8 cellular contexts compared by ENCODE assay signal in genomic region chr15:94229591-94230365, GRCh38. TPM values are rescaled to one million over a fixed set of nuclear protein-coding genes. Genes with fewer than 3 reads are reported as not detected.
DNase-seq lines count a peak whose midpoint lies in the region; ATAC-seq and TF ChIP-seq lines count a peak whose summit lies in the region.

No MANE protein-coding gene starts in this region.

- H3K27ac ChIP-seq in DOHH2 (ENCODE audit: low read depth, low read length): no peak overlapping the region

- no peak for TF ChIP-seq CTCF in DOHH2 (IDR thresholded peaks at IDR 0.05; ENCODE audit: low read depth, low read length, poor library complexity, severe bottlenecking)

- POLR2A ChIA-PET in naive thymus-derived CD8-positive, alpha-beta T cell (lab: Charles Lee): no interaction called here

- peak overlapping the region; percentile 96 for H3K4me2 ChIP-seq in DOHH2 (ENCODE audit: low read length)

- H3K4me3 Mint-ChIP-seq in IgD-negative memory B cell: peak overlapping the region; percentile 58 to 96 (median 94)
- H3K4me3 Mint-ChIP-seq in naive thymus-derived CD8-positive, alpha-beta T cell: peak overlapping the region; percentile 81 to 97 (median 94)

- H3K4me1 ChIP-seq in DOHH2 (ENCODE audit: control insufficient read depth, low read length): peaks cover 65% of the 10 kb centered on the region

- H3K4me3 ChIP-seq in DOHH2 (ENCODE audit: low read length): peak overlapping the region; percentile 98

- H4K20me1 ChIP-seq in DOHH2 (ENCODE audit: control insufficient read depth, insufficient read depth, low read depth, low read length): peaks cover 10% of the 10 kb centered on the region

- H3K27ac Mint-ChIP-seq in IgD-negative memory B cell: peak overlapping the region; percentile 63 to 84 (median 68)
- H3K27ac Mint-ChIP-seq in naive thymus-derived CD8-positive, alpha-beta T cell: peak overlapping the region; percentile 33 to 95 (median 84)

- H3K27me3 Mint-ChIP-seq in IgD-negative memory B cell: no peaks in the 10 kb centered on the region
- H3K27me3 Mint-ChIP-seq in naive thymus-derived CD8-positive, alpha-beta T cell: peaks cover 0 to 2% (median 0%) of the 10 kb centered on the region in 5 donors

- peak; percentile 72 for ATAC-seq in GM21515 (IDR thresholded peaks at IDR 0.05; ENCODE audit: unreplicated experiment)
- peak; percentile 26 to 50 for ATAC-seq in naive thymus-derived CD8-positive, alpha-beta T cell
- ATAC-seq in left cardiac atrium: no peak

- peaks cover 9% of the 10 kb centered on the region; the same call in 1 of the 2 replicates for H3K27me3 ChIP-seq in DOHH2 (ENCODE audit: control insufficient read depth, low read length)

- intact Hi-C loops in left cardiac atrium (cut with DNase I): no loop called here

- H3K9me3 ChIP-seq in DOHH2 (ENCODE audit: control insufficient read depth, insufficient read depth, low read length): no peaks in the 10 kb centered on the region

- peaks cover 26% of the 10 kb centered on the region for H3K36me3 ChIP-seq in DOHH2 (ENCODE audit: control insufficient read depth, low read length)

- H3K9me2 ChIP-seq in DOHH2 (replicated peaks; ENCODE audit: control insufficient read depth, low read length): no peaks in the 10 kb centered on the region

- DNase-seq in activated T-cell treated with anti-CD3 and anti-CD28 coated beads for 24 hours (ENCODE audit: low read depth) (peak; percentile 31), left cardiac atrium (no peak), A172 (ENCODE audit: low spot score) (no peak), NCI-H1105 treated with DMSO at 0.1 percent for 48 hours (lab: John Stamatoyannopoulos, UW) (no peak)
- DNase-seq in naive thymus-derived CD8-positive, alpha-beta T cell: peak in 9 of 10 donors; percentile 26 to 66 (median 52)

- H3K36me3 Mint-ChIP-seq in IgD-negative memory B cell: no peaks in the 10 kb centered on the region
- no peaks in the 10 kb centered on the region for H3K36me3 Mint-ChIP-seq in naive thymus-derived CD8-positive, alpha-beta T cell

- H3K79me2 ChIP-seq in DOHH2 (ENCODE audit: control insufficient read depth, low read length): peaks cover 40% of the 10 kb centered on the region

- peaks cover 29% of the 10 kb centered on the region for H3F3A ChIP-seq in DOHH2 (ENCODE audit: control insufficient read depth, insufficient read depth)

- peaks cover 32 to 42% (median 38%) of the 10 kb centered on the region in 3 donors for H3K4me1 Mint-ChIP-seq in IgD-negative memory B cell
- H3K4me1 Mint-ChIP-seq in naive thymus-derived CD8-positive, alpha-beta T cell: peaks cover 16 to 58% (median 36%) of the 10 kb centered on the region in 4 donors

- H3K9me3 Mint-ChIP-seq in IgD-negative memory B cell: no peaks in the 10 kb centered on the region
- H3K9me3 Mint-ChIP-seq in naive thymus-derived CD8-positive, alpha-beta T cell: no peaks in the 10 kb centered on the region

RNA-seq across cellular contexts. Expression of gene MCTP2, which starts 1.6 kb away (rescaled TPM):
- 12.2 TPM for polyA plus RNA-seq in IgD-negative memory B cell
- total RNA-seq in naive thymus-derived CD8-positive, alpha-beta T cell: 10 to 100 TPM; 12.2 to 14.9 TPM
- 1 to 10 TPM; 1.8 to 5.6 (median 2.6) TPM for polyA plus RNA-seq in naive thymus-derived CD8-positive, alpha-beta T cell
- total RNA-seq in left cardiac atrium: 1 to 10 TPM; 2.3 to 4.3 TPM
- total RNA-seq in A172 (2014; rRNA removed; shearing (Covaris generic)): not detected in 2 replicates

Comparison
In these comparisons a context has a peak if more than half of its experiments do, and no peak if none do; other contexts are left out.
1. ATAC-seq: peak in GM21515 (single experiment) and naive thymus-derived CD8-positive, alpha-beta T cell (2 of 2); none in left cardiac atrium (0 of 2).
2. DNase-seq: peak in activated T-cell treated with anti-CD3 and anti-CD28 coated beads for 24 hours (single experiment) and naive thymus-derived CD8-positive, alpha-beta T cell (9 of 10); none in left cardiac atrium (single experiment), A172 (single experiment) and NCI-H1105 treated with DMSO at 0.1 percent for 48 hours (single experiment).